Comparison of ENCODE assay signal across 15 cellular contexts in genomic region chr11:44104472-44105294, GRCh38. TPM values are rescaled to one million over a fixed set of nuclear protein-coding genes. Genes with fewer than 3 reads are reported as not detected.
DNase-seq lines count a peak whose midpoint lies in the region; ATAC-seq and TF ChIP-seq lines count a peak whose summit lies in the region.
"Had no signal": no experiment of that assay in that cellular context is flagged by ENCODE, and none has a peak within 500 bp of the region (broad histone marks: within the 10 kb centered on the region; RNA-seq: fewer than 3 reads in every experiment).

No MANE protein-coding gene starts in this region.

- H3K27me3 Mint-ChIP-seq in activated CD8-positive, alpha-beta T cell treated with anti-CD3 and anti-CD28 coated beads for 36 hours = no peaks in the 10 kb centered on the region
- no peaks in the 10 kb centered on the region for H3K27me3 Mint-ChIP-seq in activated CD8-positive, alpha-beta T cell treated with anti-CD3 and anti-CD28 coated beads, Interleukin-2, amount 10 ng/mL, durations not matched to agents 7 days and 5 days (ENCODE audit: low read depth)
- H3K27me3 Mint-ChIP-seq in activated T-helper 17 cell treated with anti-CD3 and anti-CD28 coated beads, Interleukin-2, amount 50 U/mL, for 72 hours = no peaks in the 10 kb centered on the region
- H3K27me3 Mint-ChIP-seq: activated B cell treated with CpG ODN at 0.5 μM for 24 hours had no signal

- peaks cover 23% of the 10 kb centered on the region for H3K4me1 Mint-ChIP-seq in activated CD8-positive, alpha-beta T cell treated with anti-CD3 and anti-CD28 coated beads for 36 hours (ENCODE audit: low read depth)
- peaks cover 2% of the 10 kb centered on the region for H3K4me1 Mint-ChIP-seq in activated CD8-positive, alpha-beta T cell treated with anti-CD3 and anti-CD28 coated beads, Interleukin-2, amount 10 ng/mL, durations not matched to agents 7 days and 5 days (ENCODE audit: low read depth)
- peaks cover 11% of the 10 kb centered on the region for H3K4me1 Mint-ChIP-seq in activated T-helper 17 cell treated with anti-CD3 and anti-CD28 coated beads, Interleukin-2, amount 50 U/mL, for 72 hours

- no peak overlapping the region for H3K4me3 Mint-ChIP-seq in activated CD8-positive, alpha-beta T cell treated with anti-CD3 and anti-CD28 coated beads for 36 hours
- no peak overlapping the region for H3K4me3 Mint-ChIP-seq in activated CD8-positive, alpha-beta T cell treated with anti-CD3 and anti-CD28 coated beads, Interleukin-2, amount 10 ng/mL, durations not matched to agents 7 days and 5 days
- no peak overlapping the region for H3K4me3 Mint-ChIP-seq in activated T-helper 17 cell treated with anti-CD3 and anti-CD28 coated beads, Interleukin-2, amount 50 U/mL, for 72 hours
- H3K4me3 Mint-ChIP-seq: activated B cell treated with CpG ODN at 0.5 μM for 24 hours had no signal

- H3K4me3 ChIP-seq in HFF-Myc (replicated peaks; ENCODE audit: low read depth, low read length) = no peak overlapping the region
- no peak overlapping the region for H3K4me3 ChIP-seq in right atrium auricular region
- H3K4me3 ChIP-seq: lung had no signal

- peaks cover 0 to 5% of the 10 kb centered on the region in 2 donors for H3K4me1 ChIP-seq in right atrium auricular region

- ATAC-seq in activated CD8-positive, alpha-beta T cell treated with anti-CD3 and anti-CD28 coated beads for 36 hours = peak; percentile 71
- ATAC-seq in activated CD8-positive, alpha-beta T cell treated with anti-CD3 and anti-CD28 coated beads, Interleukin-2, amount 10 ng/mL, durations not matched to agents 7 days and 5 days = no peak
- ATAC-seq in activated T-helper 17 cell treated with anti-CD3 and anti-CD28 coated beads, Interleukin-2, amount 50 U/mL, for 72 hours (replicated peaks) = peak; percentile 64
- ATAC-seq in GM21360 (IDR thresholded peaks at IDR 0.05; ENCODE audit: unreplicated experiment) = no peak

- H3K27ac ChIP-seq in right atrium auricular region = no peak overlapping the region

- H3K36me3 ChIP-seq in right atrium auricular region = peaks cover 19% of the 10 kb centered on the region

- CTCF ChIA-PET in activated CD8-positive, alpha-beta T cell treated with anti-CD3 and anti-CD28 coated beads for 36 hours (lab: Charles Lee) = interaction anchor here (0.9 to 6.0 kb wide), 10 partner anchors 11 to 215 kb away, joined by 3 to 108 read pairs (median 6); partner anchors contain the start of genes ACCS and EXT2
- CTCF ChIA-PET in activated CD8-positive, alpha-beta T cell treated with anti-CD3 and anti-CD28 coated beads, Interleukin-2, amount 10 ng/mL, durations not matched to agents 7 days and 5 days (lab: Charles Lee) = interaction anchor here (0.8 to 4.9 kb wide), 12 partner anchors 10 to 1667 kb away, joined by 3 to 94 read pairs (median 4); partner anchors contain the start of genes ACCS and EXT2

- no peak for TF ChIP-seq CTCF in activated CD8-positive, alpha-beta T cell treated with anti-CD3 and anti-CD28 coated beads for 36 hours (IDR thresholded peaks at IDR 0.05)
- TF ChIP-seq CTCF in HFF-Myc (IDR thresholded peaks at IDR 0.05; ENCODE audit: low read depth, low read length, missing control alignments) (peak; percentile 17), right atrium auricular region (IDR thresholded peaks at IDR 0.05) (no peak)

- no peaks in the 10 kb centered on the region for H3K9me3 Mint-ChIP-seq in activated CD8-positive, alpha-beta T cell treated with anti-CD3 and anti-CD28 coated beads for 36 hours
- H3K9me3 Mint-ChIP-seq in activated CD8-positive, alpha-beta T cell treated with anti-CD3 and anti-CD28 coated beads, Interleukin-2, amount 10 ng/mL, durations not matched to agents 7 days and 5 days (ENCODE audit: insufficient read depth) = no peaks in the 10 kb centered on the region
- no peaks in the 10 kb centered on the region for H3K9me3 Mint-ChIP-seq in activated T-helper 17 cell treated with anti-CD3 and anti-CD28 coated beads, Interleukin-2, amount 50 U/mL, for 72 hours
- H3K9me3 Mint-ChIP-seq: activated B cell treated with CpG ODN at 0.5 μM for 24 hours had no signal

- peaks cover 3% of the 10 kb centered on the region for H3K36me3 Mint-ChIP-seq in activated CD8-positive, alpha-beta T cell treated with anti-CD3 and anti-CD28 coated beads for 36 hours (ENCODE audit: low read depth)
- H3K36me3 Mint-ChIP-seq in activated CD8-positive, alpha-beta T cell treated with anti-CD3 and anti-CD28 coated beads, Interleukin-2, amount 10 ng/mL, durations not matched to agents 7 days and 5 days (ENCODE audit: low read depth) = peaks cover 2% of the 10 kb centered on the region
- peaks cover 20% of the 10 kb centered on the region for H3K36me3 Mint-ChIP-seq in activated T-helper 17 cell treated with anti-CD3 and anti-CD28 coated beads, Interleukin-2, amount 50 U/mL, for 72 hours (ENCODE audit: low read depth)

- no peaks in the 10 kb centered on the region for H3K9me3 ChIP-seq in right atrium auricular region

- H3K27ac Mint-ChIP-seq in activated CD8-positive, alpha-beta T cell treated with anti-CD3 and anti-CD28 coated beads for 36 hours = no peak overlapping the region
- no peak overlapping the region for H3K27ac Mint-ChIP-seq in activated CD8-positive, alpha-beta T cell treated with anti-CD3 and anti-CD28 coated beads, Interleukin-2, amount 10 ng/mL, durations not matched to agents 7 days and 5 days
- H3K27ac Mint-ChIP-seq in activated T-helper 17 cell treated with anti-CD3 and anti-CD28 coated beads, Interleukin-2, amount 50 U/mL, for 72 hours = no peak overlapping the region
- H3K27ac Mint-ChIP-seq: activated B cell treated with CpG ODN at 0.5 μM for 24 hours had no signal

- H3K27me3 ChIP-seq in right atrium auricular region = no peaks in the 10 kb centered on the region

- POLR2A ChIA-PET in activated CD8-positive, alpha-beta T cell treated with anti-CD3 and anti-CD28 coated beads for 36 hours (lab: Charles Lee) = interaction anchor here (0.6 to 1.2 kb wide), 3 partner anchors 9 to 154 kb away, joined by 3 to 5 read pairs (median 3); partner anchors contain the start of gene EXT2
- POLR2A ChIA-PET in activated CD8-positive, alpha-beta T cell treated with anti-CD3 and anti-CD28 coated beads, Interleukin-2, amount 10 ng/mL, durations not matched to agents 7 days and 5 days (lab: Charles Lee) = no interaction called here

- intact Hi-C loops in activated CD8-positive, alpha-beta T cell treated with anti-CD3 and anti-CD28 coated beads for 36 hours (cut with micrococcal nuclease) = no loop called here

- DNase-seq in activated CD8-positive, alpha-beta T cell treated with anti-CD3 and anti-CD28 coated beads for 36 hours = no peak
- no peak for DNase-seq in activated CD8-positive, alpha-beta T cell treated with anti-CD3 and anti-CD28 coated beads, Interleukin-2, amount 10 ng/mL, durations not matched to agents 7 days and 5 days
- DNase-seq in HFF-Myc (ENCODE audit: extremely low read depth, low read depth) (no peak), iPS DF 19.7 (ENCODE audit: low read depth, low spot score) (peak; percentile 35), kidney glomerular epithelial cell (lab: John Stamatoyannopoulos, UW) (no peak), right atrium auricular region (ENCODE audit: low spot score) (no peak)
- DNase-seq: activated B cell treated with CpG ODN at 0.5 μM for 24 hours, activated gamma-delta T cell treated with Interleukin-2 at 50 U/mL for 16 hours, head of caudate nucleus, Karpas-422, SHP77 had no signal

RNA-seq across cellular contexts. Expression of gene EXT2, which starts 9.2 kb away (rescaled TPM):
- 10 to 100 TPM; 20.0 to 20.2 TPM for total RNA-seq in activated CD8-positive, alpha-beta T cell treated with anti-CD3 and anti-CD28 coated beads for 36 hours
- 10 to 100 TPM; 18.4 to 22.5 TPM for total RNA-seq in activated CD8-positive, alpha-beta T cell treated with anti-CD3 and anti-CD28 coated beads, Interleukin-2, amount 10 ng/mL, durations not matched to agents 7 days and 5 days
- 10 to 100 TPM; 16.9 to 28.9 TPM for total RNA-seq in activated T-helper 17 cell treated with anti-CD3 and anti-CD28 coated beads, Interleukin-2, amount 50 U/mL, for 72 hours
- total RNA-seq in right atrium auricular region = 10 to 100 TPM; 37.2 to 45.2 TPM

RNA-seq across cellular contexts. Expression of gene ACCS, which starts 38.6 kb away (rescaled TPM):
- 1 to 10 TPM; 6.7 to 7.1 TPM for total RNA-seq in activated CD8-positive, alpha-beta T cell treated with anti-CD3 and anti-CD28 coated beads for 36 hours
- 1 to 10 TPM; 8.7 to 9.0 TPM for total RNA-seq in activated CD8-positive, alpha-beta T cell treated with anti-CD3 and anti-CD28 coated beads, Interleukin-2, amount 10 ng/mL, durations not matched to agents 7 days and 5 days
- total RNA-seq in activated T-helper 17 cell treated with anti-CD3 and anti-CD28 coated beads, Interleukin-2, amount 50 U/mL, for 72 hours = 1 to 10 TPM; 5.7 to 7.3 TPM
- total RNA-seq in right atrium auricular region = 1 to 10 TPM; 2.3 to 6.1 TPM

RNA-seq across cellular contexts. Expression of gene ACCSL, which starts 56.9 kb away (rescaled TPM):
- not detected for total RNA-seq in activated CD8-positive, alpha-beta T cell treated with anti-CD3 and anti-CD28 coated beads for 36 hours
- not detected for total RNA-seq in activated CD8-positive, alpha-beta T cell treated with anti-CD3 and anti-CD28 coated beads, Interleukin-2, amount 10 ng/mL, durations not matched to agents 7 days and 5 days
- not detected for total RNA-seq in activated T-helper 17 cell treated with anti-CD3 and anti-CD28 coated beads, Interleukin-2, amount 50 U/mL, for 72 hours
- total RNA-seq in right atrium auricular region = not detected
- total RNA-seq: activated B cell treated with CpG ODN at 0.5 μM for 24 hours, omental fat pad had no signal

Comparison
In these comparisons a context has a peak if more than half of its experiments do, and no peak if none do; other contexts are left out.
1. ATAC-seq: peak in activated CD8-positive, alpha-beta T cell treated with anti-CD3 and anti-CD28 coated beads for 36 hours (single experiment) and activated T-helper 17 cell treated with anti-CD3 and anti-CD28 coated beads, Interleukin-2, amount 50 U/mL, for 72 hours (single experiment); none in activated CD8-positive, alpha-beta T cell treated with anti-CD3 and anti-CD28 coated beads, Interleukin-2, amount 10 ng/mL, durations not matched to agents 7 days and 5 days (single experiment) and GM21360 (single experiment).